Comparison of ENCODE assay signal across 2 cellular contexts in the genomic region with DNA sequence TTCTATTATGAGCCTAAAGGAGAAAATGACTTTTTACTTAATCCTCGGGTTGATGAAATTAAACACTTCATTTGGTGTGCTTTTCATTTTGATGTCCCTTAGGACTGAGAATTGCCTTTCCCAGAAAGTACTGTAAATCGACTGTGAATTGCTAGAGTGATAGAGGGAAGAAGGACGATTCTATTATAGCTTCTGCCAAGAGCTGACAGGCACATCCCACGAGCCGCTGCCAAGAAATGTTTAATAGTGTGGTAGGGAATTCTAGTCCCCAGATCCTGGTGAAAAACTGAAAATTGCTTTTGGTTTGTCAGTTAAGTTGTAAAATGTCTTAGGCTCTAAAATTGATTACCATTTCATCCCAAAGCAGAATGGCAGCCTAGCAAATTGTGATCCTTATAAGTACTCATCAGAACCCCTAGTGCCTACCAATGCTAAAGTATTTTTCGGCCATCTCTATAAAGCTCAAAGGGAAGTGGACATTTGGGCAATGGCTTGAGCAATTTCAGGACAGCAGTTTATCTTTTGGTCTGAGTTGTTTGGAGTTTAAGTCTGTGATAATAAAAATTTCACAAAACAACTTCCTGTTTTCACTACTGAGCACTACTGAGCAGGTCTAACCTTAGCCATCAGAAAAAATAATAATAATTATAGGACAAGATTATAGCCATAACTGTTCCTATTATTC.
TF ChIP-seq lines count a peak whose summit lies in the region.

No MANE protein-coding gene starts in this region.

TF ChIP-seq in GM12891, 5 proteins besides CTCF, POLR2A, EP300 and RAD21:
- TF ChIP-seq TAF1 (IDR thresholded peaks at IDR 0.05; ENCODE audit: low read depth, low read length): no peak
- 0 out of 2 replicates have a peak, but pooled peaks have one; percentile 5 for TF ChIP-seq SPI1 (IDR thresholded peaks at IDR 0.05; ENCODE audit: low read depth, low read length)

TF ChIP-seq in GM12878, 131 proteins besides CTCF, POLR2A, EP300 and RAD21:
- TF ChIP-seq MEF2B (IDR thresholded peaks at IDR 0.05; ENCODE audit: partially characterized antibody, poor library complexity, severe bottlenecking): no peak
- no peak for TF ChIP-seq MTA3 (IDR thresholded peaks at IDR 0.05; ENCODE audit: borderline replicate concordance, low read length)
- no peak for TF ChIP-seq ZNF622 (IDR thresholded peaks at IDR 0.05)
- no peak for TF ChIP-seq JUNB (IDR thresholded peaks at IDR 0.05)
- no peak for TF ChIP-seq KLF5 (IDR thresholded peaks at IDR 0.05; ENCODE audit: partially characterized antibody)
- TF ChIP-seq, protein P1, sequence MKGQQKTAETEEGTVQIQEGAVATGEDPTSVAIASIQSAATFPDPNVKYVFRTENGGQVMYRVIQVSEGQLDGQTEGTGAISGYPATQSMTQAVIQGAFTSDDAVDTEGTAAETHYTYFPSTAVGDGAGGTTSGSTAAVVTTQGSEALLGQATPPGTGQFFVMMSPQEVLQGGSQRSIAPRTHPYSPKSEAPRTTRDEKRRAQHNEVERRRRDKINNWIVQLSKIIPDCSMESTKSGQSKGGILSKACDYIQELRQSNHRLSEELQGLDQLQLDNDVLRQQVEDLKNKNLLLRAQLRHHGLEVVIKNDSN (IDR thresholded peaks at IDR 0.05; ENCODE audit: borderline replicate concordance, extremely low read length, insufficient read depth, low read depth, low read length): no peak
- no peak for TF ChIP-seq SRF (IDR thresholded peaks at IDR 0.05; ENCODE audit: low read depth in 2 of 2, low read length in 2 of 2)
- TF ChIP-seq EED (IDR thresholded peaks at IDR 0.05; ENCODE audit: low read depth): no peak
- no peak for TF ChIP-seq CBFB (IDR thresholded peaks at IDR 0.05; ENCODE audit: low read depth)
- TF ChIP-seq TCF12 (IDR thresholded peaks at IDR 0.05; ENCODE audit: low read depth, low read length): no peak
- TF ChIP-seq, protein P2, sequence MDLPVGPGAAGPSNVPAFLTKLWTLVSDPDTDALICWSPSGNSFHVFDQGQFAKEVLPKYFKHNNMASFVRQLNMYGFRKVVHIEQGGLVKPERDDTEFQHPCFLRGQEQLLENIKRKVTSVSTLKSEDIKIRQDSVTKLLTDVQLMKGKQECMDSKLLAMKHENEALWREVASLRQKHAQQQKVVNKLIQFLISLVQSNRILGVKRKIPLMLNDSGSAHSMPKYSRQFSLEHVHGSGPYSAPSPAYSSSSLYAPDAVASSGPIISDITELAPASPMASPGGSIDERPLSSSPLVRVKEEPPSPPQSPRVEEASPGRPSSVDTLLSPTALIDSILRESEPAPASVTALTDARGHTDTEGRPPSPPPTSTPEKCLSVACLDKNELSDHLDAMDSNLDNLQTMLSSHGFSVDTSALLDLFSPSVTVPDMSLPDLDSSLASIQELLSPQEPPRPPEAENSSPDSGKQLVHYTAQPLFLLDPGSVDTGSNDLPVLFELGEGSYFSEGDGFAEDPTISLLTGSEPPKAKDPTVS (IDR thresholded peaks at IDR 0.05; ENCODE audit: low read depth, low read length): no peak
- no peak for TF ChIP-seq ZNF274 (IDR thresholded peaks at IDR 0.05; ENCODE audit: insufficient read depth, insufficient read length)
- no peak for TF ChIP-seq ZZZ3 (IDR thresholded peaks at IDR 0.05; ENCODE audit: control insufficient read depth, insufficient read length, low read depth)
- TF ChIP-seq, protein P3, sequence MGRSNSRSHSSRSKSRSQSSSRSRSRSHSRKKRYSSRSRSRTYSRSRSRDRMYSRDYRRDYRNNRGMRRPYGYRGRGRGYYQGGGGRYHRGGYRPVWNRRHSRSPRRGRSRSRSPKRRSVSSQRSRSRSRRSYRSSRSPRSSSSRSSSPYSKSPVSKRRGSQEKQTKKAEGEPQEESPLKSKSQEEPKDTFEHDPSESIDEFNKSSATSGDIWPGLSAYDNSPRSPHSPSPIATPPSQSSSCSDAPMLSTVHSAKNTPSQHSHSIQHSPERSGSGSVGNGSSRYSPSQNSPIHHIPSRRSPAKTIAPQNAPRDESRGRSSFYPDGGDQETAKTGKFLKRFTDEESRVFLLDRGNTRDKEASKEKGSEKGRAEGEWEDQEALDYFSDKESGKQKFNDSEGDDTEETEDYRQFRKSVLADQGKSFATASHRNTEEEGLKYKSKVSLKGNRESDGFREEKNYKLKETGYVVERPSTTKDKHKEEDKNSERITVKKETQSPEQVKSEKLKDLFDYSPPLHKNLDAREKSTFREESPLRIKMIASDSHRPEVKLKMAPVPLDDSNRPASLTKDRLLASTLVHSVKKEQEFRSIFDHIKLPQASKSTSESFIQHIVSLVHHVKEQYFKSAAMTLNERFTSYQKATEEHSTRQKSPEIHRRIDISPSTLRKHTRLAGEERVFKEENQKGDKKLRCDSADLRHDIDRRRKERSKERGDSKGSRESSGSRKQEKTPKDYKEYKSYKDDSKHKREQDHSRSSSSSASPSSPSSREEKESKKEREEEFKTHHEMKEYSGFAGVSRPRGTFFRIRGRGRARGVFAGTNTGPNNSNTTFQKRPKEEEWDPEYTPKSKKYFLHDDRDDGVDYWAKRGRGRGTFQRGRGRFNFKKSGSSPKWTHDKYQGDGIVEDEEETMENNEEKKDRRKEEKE (IDR thresholded peaks at IDR 0.05): no peak
- TF ChIP-seq KDM1A (IDR thresholded peaks at IDR 0.05; ENCODE audit: borderline replicate concordance): no peak
- TF ChIP-seq SMAD1 (IDR thresholded peaks at IDR 0.05; ENCODE audit: low read depth, partially characterized antibody): no peak
- no peak for TF ChIP-seq FOXK2 (IDR thresholded peaks at IDR 0.05)
- no peak for TF ChIP-seq CEBPB (IDR thresholded peaks at IDR 0.05; ENCODE audit: borderline replicate concordance in 1 of 2, low read depth in 2 of 2, low read length in 2 of 2)
- TF ChIP-seq PAX8 (IDR thresholded peaks at IDR 0.05): no peak
- TF ChIP-seq ESRRA (IDR thresholded peaks at IDR 0.05; ENCODE audit: low read length): no peak
